Comparison of ENCODE assay signal across 35 cellular contexts in genomic region chr4:83643036-83643435, GRCh38.
A peak's percentile ranks its signal among the peaks of the same experiment; 100 is the strongest.
DNase-seq lines count a peak whose midpoint lies in the region; ATAC-seq, FAIRE-seq and TF ChIP-seq lines count a peak whose summit lies in the region.
"Had no signal": no experiment of that assay in that cellular context is flagged by ENCODE, and none has a peak within 500 bp of the region (broad histone marks: within the 10 kb centered on the region; RNA-seq: fewer than 3 reads in every experiment).

No MANE protein-coding gene starts in this region.

- H3K4me1 ChIP-seq in A673 (ENCODE audit: insufficient read depth, low read length, poor library complexity, severe bottlenecking) (peaks cover 37% of the 10 kb centered on the region), HEK293 (ENCODE audit: control insufficient read depth, insufficient read depth, low read length) (no peaks in the 10 kb centered on the region), K562 (replicated peaks in 1 of 2; ENCODE audit: control insufficient read depth in 2 of 2, insufficient read depth in 2 of 2, low read length in 2 of 2) (no peaks in the 10 kb centered on the region), vagina (no peaks in the 10 kb centered on the region)
- H3K4me1 ChIP-seq: A549, BLaER1, Caco-2 had no signal

- no peak overlapping the region for H3K4me2 ChIP-seq in K562 (ENCODE audit: insufficient read depth, low read length)
- H3K4me2 ChIP-seq: A549, BLaER1 had no signal

- H3K9ac ChIP-seq in SK-N-MC (ENCODE audit: insufficient read length) (peak overlapping the region; percentile 65), K562 (ENCODE audit: insufficient read depth in 1 of 2, low read depth in 2 of 2, low read length in 2 of 2) (no peak overlapping the region)
- H3K9ac ChIP-seq: BLaER1; BLaER1 treated with 17β-estradiol and CSF1 and Interleukin-3, amounts not matched to agents 10 nM and 100 nM had no signal

- no peaks in the 10 kb centered on the region for H3K9me1 ChIP-seq in K562 (ENCODE audit: control insufficient read depth, insufficient read depth, low read length)

- H3K79me2 ChIP-seq in K562 (ENCODE audit: control insufficient read depth, insufficient read depth, low read length), result no peaks in the 10 kb centered on the region

- no peak for TF ChIP-seq POLR2A in K562 (conservative IDR thresholded peaks at IDR 0.05)
- no peak for TF ChIP-seq POLR2A in vagina (IDR thresholded peaks at IDR 0.05)

- no peaks in the 10 kb centered on the region for H4K20me1 ChIP-seq in K562 (replicated peaks; ENCODE audit: control insufficient read depth, insufficient read depth, low read length)
- H4K20me1 ChIP-seq: BLaER1; BLaER1 treated with 17β-estradiol and CSF1 and Interleukin-3, amounts not matched to agents 10 nM and 100 nM had no signal

- WGBS in K562 (ENCODE audit: insufficient coverage, low coverage, missing lambda C conversion rate), result 56% methylated on average over 4 of the region's 4 CpGs

- ATAC-seq in K562 (no peak), GM19455 (IDR thresholded peaks at IDR 0.05; ENCODE audit: unreplicated experiment) (no peak)
- ATAC-seq: A549; CD8-positive, alpha-beta T cell had no signal

- CTCF ChIA-PET in A673 (lab: Charles Lee) (interaction anchor here (0.7 kb wide), 1 partner anchor 856 kb away, joined by 6 read pairs; no protein-coding TSS in a partner anchor), HEK293 (lab: Yijun Ruan, JAX) (interaction anchor here (0.6 to 4.3 kb wide), 4 partner anchors 54 to 861 kb away, joined by 3 to 25 read pairs (median 4); no protein-coding TSS in a partner anchor), K562 (lab: Yijun Ruan, JAX; ENCODE audit: low intra/inter-chr PET ratio) (no interaction called here), HEK293T (lab: Yijun Ruan, JAX) (interaction anchor here (0.8 kb wide), 1 partner anchor 9 kb away, joined by 3 read pairs; no protein-coding TSS in a partner anchor)

- H3K4me3 ChIP-seq in A673 (ENCODE audit: low read depth, low read length, poor library complexity, severe bottlenecking), result no peak overlapping the region
- H3K4me3 ChIP-seq in HEK293 (ENCODE audit: low read depth, low read length), result no peak overlapping the region
- no peak overlapping the region for H3K4me3 ChIP-seq in SK-N-MC
- no peak overlapping the region for H3K4me3 ChIP-seq in K562
- H3K4me3 ChIP-seq in vagina, result no peak overlapping the region
- H3K4me3 ChIP-seq: A549; BLaER1; BLaER1 treated with 17β-estradiol and CSF1 and Interleukin-3, amounts not matched to agents 10 nM and 100 nM had no signal

- H3K27ac ChIP-seq in A673 (ENCODE audit: low read depth, low read length, poor library complexity, severe bottlenecking), result peak overlapping the region; percentile 88
- H3K27ac ChIP-seq in HEK293 (ENCODE audit: extremely low read depth, low read depth, low read length), result no peak overlapping the region
- H3K27ac ChIP-seq in SK-N-MC, result peak overlapping the region; percentile 100
- no peak overlapping the region for H3K27ac ChIP-seq in K562 (ENCODE audit: extremely low read depth, low read depth, low read length)
- H3K27ac ChIP-seq in vagina, result no peak overlapping the region
- H3K27ac ChIP-seq: 22Rv1; A549; BLaER1; BLaER1 treated with 17β-estradiol and CSF1 and Interleukin-3, amounts not matched to agents 10 nM and 100 nM; C4-2B had no signal

- H3K27me3 ChIP-seq in A673 (replicated peaks; ENCODE audit: insufficient read depth, low read depth, low read length, poor library complexity), result no peaks in the 10 kb centered on the region
- H3K27me3 ChIP-seq in K562 (ENCODE audit: control insufficient read depth in 2 of 2, insufficient read depth in 2 of 2, low read length in 2 of 2), result no peaks in the 10 kb centered on the region
- no peaks in the 10 kb centered on the region for H3K27me3 ChIP-seq in vagina
- H3K27me3 ChIP-seq: BE2C; BLaER1; BLaER1 treated with 17β-estradiol and CSF1 and Interleukin-3, amounts not matched to agents 10 nM and 100 nM had no signal

- intact Hi-C loops in A673 (cut with micrococcal nuclease; ENCODE audit: unreplicated experiment) (loop anchor here (1.0 kb wide), 1 partner anchor 81 kb away; no protein-coding TSS in a partner anchor), K562 (cut with micrococcal nuclease) (loop anchor here (5.0 to 10.0 kb wide), 3 partner anchors 129 to 1332 kb away; no protein-coding TSS in a partner anchor), vagina (cut with DNase I) (loop anchor here (5.0 kb wide), 1 partner anchor 859 kb away; no protein-coding TSS in a partner anchor)

- no peak for FAIRE-seq in K562 (lab: Jason Lieb, UNC)
- FAIRE-seq: A204.1, A549, D721Med had no signal

- H2AFZ ChIP-seq in K562 (ENCODE audit: low read depth, low read length), result no peak overlapping the region

- peak; percentile 66 for DNase-seq in A673 (ENCODE audit: low spot score)
- peak; percentile 78 for DNase-seq in SK-N-MC (ENCODE audit: low read depth, low spot score)
- no peak for DNase-seq in K562 (ENCODE audit: extremely low read depth in 1 of 4, low spot score in 3 of 4)
- no peak for DNase-seq in HEK293T (ENCODE audit: extremely low spot score)
- no peak for DNase-seq in amygdala (lab: John Stamatoyannopoulos, UW)
- DNase-seq in vagina (ENCODE audit: extremely low spot score in 2 of 2), result no peak
- DNase-seq: 8988T; ACHN; AML-193; BE2C; C1 segment of cervical spinal cord; Caco-2; Calu3; CD4-positive, alpha-beta memory T cell; CD4-positive, alpha-beta T cell; CD4-positive, CD25-positive, alpha-beta regulatory T cell; CD8-positive, alpha-beta memory T cell; CD8-positive, alpha-beta T cell; COR-L47; DMS 273 treated with DMSO at 0.1 percent for 48 hours; DMS153; DMS53; DMS79; DMS79 treated with DMSO at 0.1 percent for 48 hours; DND-41; EL had no signal

- TF ChIP-seq RAD21 in K562 (CRISPR knock-in tag; conservative IDR thresholded peaks at IDR 0.05 in 1 of 2, IDR thresholded peaks at IDR 0.05 in 1 of 2), result no peak

- BruUV-seq in A673 (replicated peaks; lab: Mats Ljungman, UMichigan) (no TSS peak), K562 (replicated peaks; lab: Mats Ljungman, UMichigan) (no TSS peak)

- H3K9me3 ChIP-seq in A673 (ENCODE audit: low read depth, low read length, poor library complexity, severe bottlenecking) (no peaks in the 10 kb centered on the region), HEK293 (ENCODE audit: control insufficient read depth, insufficient read depth, low read depth, low read length) (no peaks in the 10 kb centered on the region), SK-N-MC (ENCODE audit: low read depth, low read length) (no peaks in the 10 kb centered on the region), K562 (replicated peaks; ENCODE audit: control insufficient read depth, insufficient read depth, low read depth, low read length) (no peaks in the 10 kb centered on the region; the same call in 1 of the 2 replicates), vagina (no peaks in the 10 kb centered on the region)
- H3K9me3 ChIP-seq: A549, BE2C, BLaER1, Caco-2 had no signal

- TF ChIP-seq EP300 in K562 (IDR thresholded peaks at IDR 0.05; ENCODE audit: low read length), result no peak

- no peaks in the 10 kb centered on the region for H3K36me3 ChIP-seq in A673 (ENCODE audit: insufficient read depth, low read length, poor library complexity, severe bottlenecking)
- no peaks in the 10 kb centered on the region for H3K36me3 ChIP-seq in HEK293 (ENCODE audit: control insufficient read depth in 2 of 2, insufficient read depth in 1 of 2, low read length in 2 of 2)
- H3K36me3 ChIP-seq in SK-N-MC (ENCODE audit: insufficient read depth, low read length), result no peaks in the 10 kb centered on the region
- no peaks in the 10 kb centered on the region for H3K36me3 ChIP-seq in K562 (ENCODE audit: control insufficient read depth, insufficient read depth, low read length)
- H3K36me3 ChIP-seq in vagina, result no peaks in the 10 kb centered on the region
- H3K36me3 ChIP-seq: BE2C; BLaER1; BLaER1 treated with 17β-estradiol and CSF1 and Interleukin-3, amounts not matched to agents 10 nM and 100 nM had no signal

- no peak for TF ChIP-seq CTCF in A673 (conservative IDR thresholded peaks at IDR 0.05; ENCODE audit: low read depth, low read length)
- TF ChIP-seq CTCF in HEK293 (tag by site-specific recombination; IDR thresholded peaks at IDR 0.05), result no peak
- TF ChIP-seq CTCF in K562 (IDR thresholded peaks at IDR 0.05 in 2 of 3, conservative IDR thresholded peaks at IDR 0.05 in 1 of 3; ENCODE audit: insufficient read depth in 2 of 3, low read depth in 1 of 3, low read length in 3 of 3), result no peak
- no peak for TF ChIP-seq CTCF in vagina (IDR thresholded peaks at IDR 0.05)

- POLR2A ChIA-PET in A673 (lab: Charles Lee; ENCODE audit: low non-redundant PET), result no interaction called here
- POLR2A ChIA-PET in HEK293 (lab: Yijun Ruan, JAX), result interaction anchor here (0.7 kb wide), 1 partner anchor 44 kb away, joined by 4 read pairs; no protein-coding TSS in a partner anchor
- POLR2A ChIA-PET in K562 (lab: Yijun Ruan, JAX), result no interaction called here
- POLR2A ChIA-PET in HEK293T (lab: Yijun Ruan, JAX), result interaction anchor here (0.7 kb wide), 1 partner anchor 886 kb away, joined by 3 read pairs; no protein-coding TSS in a partner anchor

- in situ Hi-C loops in K562 (cut with MboI), result loop anchor here (10.0 kb wide), 1 partner anchor 862 kb away; no protein-coding TSS in a partner anchor

TF ChIP-seq in HEK293, 187 proteins besides CTCF, POLR2A, EP300 and RAD21 (continues in another document):
- no peak for TF ChIP-seq FEZF1 (tag by site-specific recombination; IDR thresholded peaks at IDR 0.05)

TF ChIP-seq in HEK293T, 16 proteins besides CTCF, POLR2A, EP300 and RAD21:
- TF ChIP-seq L3MBTL2 (conservative IDR thresholded peaks at IDR 0.05), result no peak
- no peak for TF ChIP-seq SUZ12 (IDR thresholded peaks at IDR 0.05)
- TF ChIP-seq ELF4 (IDR thresholded peaks at IDR 0.05), result no peak
- no peak for TF ChIP-seq BHLHE40 (IDR thresholded peaks at IDR 0.05; ENCODE audit: borderline replicate concordance)
- no peak for TF ChIP-seq FOXM1 (IDR thresholded peaks at IDR 0.05; ENCODE audit: borderline replicate concordance)
- TF ChIP-seq ARNT (IDR thresholded peaks at IDR 0.05), result no peak
- TF ChIP-seq HDGF (IDR thresholded peaks at IDR 0.05; ENCODE audit: borderline replicate concordance), result no peak
- TF ChIP-seq SP1 (IDR thresholded peaks at IDR 0.05), result no peak
- TF ChIP-seq FOXA1 (IDR thresholded peaks at IDR 0.05), result no peak
- TF ChIP-seq CTBP1 (IDR thresholded peaks at IDR 0.05; ENCODE audit: borderline replicate concordance), result no peak
- TF ChIP-seq ZNF384 (IDR thresholded peaks at IDR 0.05), result no peak
- no peak for TF ChIP-seq TARDBP (IDR thresholded peaks at IDR 0.05)

Comparison
In these comparisons a context has a peak if more than half of its experiments do, and no peak if none do; other contexts are left out.
1. DNase-seq: peak in A673 (single experiment) and SK-N-MC (single experiment); none in K562 (0 of 4), HEK293T (single experiment), amygdala (0 of 56) and vagina (0 of 2).
2. H3K27ac ChIP-seq: peak in A673 (single experiment) and SK-N-MC (single experiment); none in HEK293 (single experiment), K562 (single experiment) and vagina (single experiment).
3. POLR2A ChIA-PET loops: an anchor here in HEK293 (0.7 kb wide) and HEK293T (0.7 kb wide); none called in A673 and K562.